ENCODE assay signal across 14 cellular contexts in genomic region chr17:81247339-81247990, GRCh38. TPM values are rescaled to one million over a fixed set of nuclear protein-coding genes. Genes with fewer than 3 reads are reported as not detected.
DNase-seq lines count a peak whose midpoint lies in the region; ATAC-seq and TF ChIP-seq lines count a peak whose summit lies in the region.
"Had no signal": no experiment of that assay in that cellular context is flagged by ENCODE, and none has a peak within 500 bp of the region (broad histone marks: within the 10 kb centered on the region; RNA-seq: fewer than 3 reads in every experiment).

No MANE protein-coding gene starts in this region.

- H3K18ac ChIP-seq in neuronal stem cell (ENCODE audit: low read length): peak overlapping the region; percentile 36

- peak overlapping the region; percentile 58 for H3K23ac ChIP-seq in neuronal stem cell (ENCODE audit: low read depth, low read length, poor library complexity)

- H3K79me1 ChIP-seq in neuronal stem cell (ENCODE audit: low read depth, low read length): peaks cover 6% of the 10 kb centered on the region

- no peak overlapping the region for H4K8ac ChIP-seq in neuronal stem cell (ENCODE audit: low read depth, low read length)

- H3K9ac ChIP-seq in neuronal stem cell (ENCODE audit: low read depth, low read length, poor library complexity): peak overlapping the region; percentile 77
- H3K9ac ChIP-seq: BLaER1 had no signal

- no peaks in the 10 kb centered on the region for H3K27me3 Mint-ChIP-seq in activated naive CD8-positive, alpha-beta T cell treated with anti-CD3 and anti-CD28 coated beads, Interleukin-2, amount 50 U/mL, for 24 hours

- H3K14ac ChIP-seq in neuronal stem cell (ENCODE audit: low read length): no peak overlapping the region

- H3K4ac ChIP-seq in neuronal stem cell (ENCODE audit: low read length): no peak overlapping the region

- DNase-seq in BE2C: peak; percentile 8
- peak; percentile 36 for DNase-seq in ELF-1 (ENCODE audit: low read depth, low spot score)
- DNase-seq in RWPE1 (ENCODE audit: low spot score): no peak
- no peak for DNase-seq in neuronal stem cell (ENCODE audit: low spot score)
- DNase-seq in activated naive CD8-positive, alpha-beta T cell treated with anti-CD3 and anti-CD28 coated beads, Interleukin-2, amount 50 U/mL, for 24 hours: no peak
- DNase-seq in NCI-H82 (lab: John Stamatoyannopoulos, UW): no peak
- DNase-seq in NCI-H446 treated with DMSO at 0.1 percent for 48 hours (lab: John Stamatoyannopoulos, UW): no peak
- DNase-seq in activated CD4-positive, alpha-beta T cell treated with anti-CD3 and anti-CD28 coated beads, Interleukin-2, amount 50 U/mL, for 48 hours: no peak
- DNase-seq: CD8-positive, alpha-beta memory T cell; DMS 273 treated with DMSO at 0.1 percent for 48 hours; HFFc6 had no signal

- no peak overlapping the region for H2BK15ac ChIP-seq in neuronal stem cell (ENCODE audit: low read length)

- H3K27me3 ChIP-seq in BE2C (no peaks in the 10 kb centered on the region), neuronal stem cell (ENCODE audit: control insufficient read depth in 3 of 3, insufficient read depth in 3 of 3, low read depth in 1 of 3, low read length in 3 of 3) (no peaks in the 10 kb centered on the region)
- H3K27me3 ChIP-seq: BLaER1 had no signal

- H3K4me2 ChIP-seq in neuronal stem cell (ENCODE audit: insufficient read depth, low read length, poor library complexity, severe bottlenecking): no peak overlapping the region
- H3K4me2 ChIP-seq: BLaER1 had no signal

- H3K4me1 Mint-ChIP-seq in activated naive CD8-positive, alpha-beta T cell treated with anti-CD3 and anti-CD28 coated beads, Interleukin-2, amount 50 U/mL, for 24 hours: peaks cover 6% of the 10 kb centered on the region

- peaks cover 37% of the 10 kb centered on the region for H3K4me1 ChIP-seq in BE2C
- peaks cover 2 to 8% of the 10 kb centered on the region in 2 donors for H3K4me1 ChIP-seq in neuronal stem cell (ENCODE audit: control insufficient read depth in 2 of 2, insufficient read depth in 1 of 2, low read depth in 1 of 2, low read length in 2 of 2)
- H3K4me1 ChIP-seq: HAP-1 had no signal

- H2AK5ac ChIP-seq in neuronal stem cell (ENCODE audit: low read depth, low read length): no peak overlapping the region

- no peak overlapping the region for H2BK12ac ChIP-seq in neuronal stem cell (ENCODE audit: low read length)

- CTCF ChIA-PET in RWPE1 (lab: Yijun Ruan, JAX): no interaction called here

- no peak overlapping the region for H3K27ac Mint-ChIP-seq in activated naive CD8-positive, alpha-beta T cell treated with anti-CD3 and anti-CD28 coated beads, Interleukin-2, amount 50 U/mL, for 24 hours
- H3K27ac Mint-ChIP-seq: HFFc6 had no signal

- H3K36me3 ChIP-seq in BE2C (no peaks in the 10 kb centered on the region), neuronal stem cell (replicated peaks in 1 of 2; ENCODE audit: control insufficient read depth in 2 of 2, insufficient read depth in 2 of 2, low read length in 2 of 2) (peaks cover 8 to 24% of the 10 kb centered on the region in 2 donors)

- no peaks in the 10 kb centered on the region for H3K9me3 ChIP-seq in BE2C
- H3K9me3 ChIP-seq in neuronal stem cell (replicated peaks in 1 of 2; ENCODE audit: control insufficient read depth in 2 of 2, insufficient read depth in 1 of 2, low read depth in 1 of 2, low read length in 2 of 2): peaks cover 0 to 2% of the 10 kb centered on the region in 2 donors
- H3K9me3 ChIP-seq: BLaER1, HAP-1 had no signal

- H3K27ac ChIP-seq in RWPE1 (peak overlapping the region; percentile 92; the same call in 1 of the 2 replicates), neuronal stem cell (replicated peaks; ENCODE audit: low read length) (no peak overlapping the region)
- H3K27ac ChIP-seq: BLaER1 had no signal

- WGBS in neuronal stem cell (ENCODE audit: extremely low coverage in 2 of 2, insufficient read length in 2 of 2, insufficient replicate concordance in 1 of 2), 2 donors: no CpG with 5 or more reads among the region's 15 CpGs

- H3K9me3 Mint-ChIP-seq in activated naive CD8-positive, alpha-beta T cell treated with anti-CD3 and anti-CD28 coated beads, Interleukin-2, amount 50 U/mL, for 24 hours: no peaks in the 10 kb centered on the region
- H3K9me3 Mint-ChIP-seq: CD8-positive, alpha-beta memory T cell had no signal

- H3K4me3 Mint-ChIP-seq in activated naive CD8-positive, alpha-beta T cell treated with anti-CD3 and anti-CD28 coated beads, Interleukin-2, amount 50 U/mL, for 24 hours: no peak overlapping the region
- H3K4me3 Mint-ChIP-seq: HFFc6 had no signal

- no peak for ATAC-seq in activated naive CD8-positive, alpha-beta T cell treated with anti-CD3 and anti-CD28 coated beads, Interleukin-2, amount 50 U/mL, for 24 hours
- ATAC-seq: GM12878 had no signal

- H3K4me3 ChIP-seq in BE2C (ENCODE audit: low read depth, low read length) (no peak overlapping the region), neuronal stem cell (ENCODE audit: low read length in 2 of 2) (no peak overlapping the region)
- H3K4me3 ChIP-seq: BLaER1, GM12878, HAP-1 had no signal

- no peak overlapping the region for H2BK5ac ChIP-seq in neuronal stem cell (ENCODE audit: low read length)

- POLR2A ChIA-PET in RWPE1 (lab: Yijun Ruan, JAX; ENCODE audit: low non-redundant PET): interaction anchor here (0.7 kb wide), 1 partner anchor 186 kb away, joined by 5 read pairs; no protein-coding TSS in a partner anchor

- no peak overlapping the region for H2AFZ ChIP-seq in neuronal stem cell (ENCODE audit: low read length)

- TF ChIP-seq CTCF in BE2C (IDR thresholded peaks at IDR 0.05; ENCODE audit: low read depth, low read length) (no peak), RWPE1 (conservative IDR thresholded peaks at IDR 0.05; ENCODE audit: low read depth) (no peak)

- H3K36me3 Mint-ChIP-seq in activated naive CD8-positive, alpha-beta T cell treated with anti-CD3 and anti-CD28 coated beads, Interleukin-2, amount 50 U/mL, for 24 hours (ENCODE audit: low read depth): peaks cover 5% of the 10 kb centered on the region

- no peak overlapping the region for H2BK120ac ChIP-seq in neuronal stem cell (ENCODE audit: low read depth, low read length)

- no peak overlapping the region for H4K91ac ChIP-seq in neuronal stem cell (ENCODE audit: low read depth, low read length, poor library complexity)

RNA-seq across cellular contexts. Expression of gene NDUFAF8, which starts 8.3 kb away (rescaled TPM):
- 287 TPM for polyA plus RNA-seq in BE2C (2012; ENCODE audit: insufficient read depth, insufficient read length, low read depth)
- polyA plus RNA-seq in neuronal stem cell (2013, experiment 1 of 2): 79.2 TPM
- 73.1 TPM for polyA plus RNA-seq in neuronal stem cell (2013, experiment 2 of 2)

RNA-seq across cellular contexts. Expression of gene TEPSIN, which starts 8.6 kb away (rescaled TPM):
- polyA plus RNA-seq in BE2C (2012; ENCODE audit: insufficient read depth, insufficient read length, low read depth): 43.8 TPM
- polyA plus RNA-seq in neuronal stem cell (2013, experiment 1 of 2): 14.7 TPM
- 14.2 TPM for polyA plus RNA-seq in neuronal stem cell (2013, experiment 2 of 2)

RNA-seq across cellular contexts. Expression of gene CEP131, which starts 24.7 kb away (rescaled TPM):
- polyA plus RNA-seq in BE2C (2012; ENCODE audit: insufficient read depth, insufficient read length, low read depth): 25.5 TPM
- polyA plus RNA-seq in neuronal stem cell (2013, experiment 1 of 2): 14.7 TPM
- 14.1 TPM for polyA plus RNA-seq in neuronal stem cell (2013, experiment 2 of 2)

RNA-seq across cellular contexts. Expression of gene SLC38A10, which starts 47.6 kb away (rescaled TPM):
- 41.2 TPM for polyA plus RNA-seq in BE2C (2012; ENCODE audit: insufficient read depth, insufficient read length, low read depth)
- 7.2 TPM for polyA plus RNA-seq in neuronal stem cell (2013, experiment 1 of 2)
- 7.3 TPM for polyA plus RNA-seq in neuronal stem cell (2013, experiment 2 of 2)

Comparison
In these comparisons a context has a peak if more than half of its experiments do, and no peak if none do; other contexts are left out.
1. DNase-seq: peak in BE2C (single experiment) and ELF-1 (single experiment); none in RWPE1 (single experiment), neuronal stem cell (single experiment), activated naive CD8-positive, alpha-beta T cell treated with anti-CD3 and anti-CD28 coated beads, Interleukin-2, amount 50 U/mL, for 24 hours (single experiment), NCI-H82 (single experiment), NCI-H446 treated with DMSO at 0.1 percent for 48 hours (single experiment) and activated CD4-positive, alpha-beta T cell treated with anti-CD3 and anti-CD28 coated beads, Interleukin-2, amount 50 U/mL, for 48 hours (0 of 2).